12 cellular contexts compared by ENCODE assay signal in the genomic region with DNA sequence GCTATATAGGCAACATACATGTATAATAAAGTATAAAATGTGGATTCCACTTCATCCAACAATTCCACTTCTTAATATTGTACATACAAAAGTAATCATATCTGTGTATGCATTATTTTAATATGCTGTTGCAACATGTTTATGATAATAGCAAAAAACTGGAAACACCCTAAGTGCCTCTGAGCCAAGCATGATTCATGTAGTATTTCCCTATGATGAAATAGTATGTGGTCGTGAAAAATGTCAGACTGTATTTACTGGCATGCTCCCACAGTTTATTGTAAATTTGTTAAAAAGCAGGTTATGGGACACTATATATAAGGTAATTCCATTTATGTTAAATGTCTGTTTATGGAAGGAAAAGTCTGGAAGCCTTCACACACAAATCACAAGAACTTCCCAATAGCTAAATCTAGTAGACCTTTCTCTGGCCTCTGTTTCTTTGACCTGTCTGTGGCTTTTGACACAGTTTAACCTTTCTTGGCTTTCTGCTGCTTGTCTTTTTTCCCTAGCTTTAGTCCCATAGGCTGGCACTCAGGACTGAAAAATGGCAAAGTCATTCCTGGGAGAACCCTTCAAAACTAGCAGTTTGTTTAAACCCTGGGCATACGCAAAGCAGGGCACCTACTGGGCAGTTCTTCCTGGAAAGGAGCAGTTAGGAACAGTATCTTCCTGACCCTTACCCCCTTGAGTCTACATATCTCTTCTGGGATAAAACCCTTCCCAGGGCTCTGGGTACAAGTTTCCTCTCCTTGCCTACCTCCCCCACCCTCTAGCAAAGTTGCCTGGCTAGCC.
DNase-seq lines count a peak whose midpoint lies in the region; ATAC-seq and TF ChIP-seq lines count a peak whose summit lies in the region.
"Had no signal": no experiment of that assay in that cellular context is flagged by ENCODE, and none has a peak within 500 bp of the region (broad histone marks: within the 10 kb centered on the region; RNA-seq: fewer than 3 reads in every experiment).

No MANE protein-coding gene starts in this region.

- intact Hi-C loops in left colon (cut with DNase I, micrococcal nuclease) (no loop called here), OCI-LY7 (cut with micrococcal nuclease; ENCODE audit: unreplicated experiment) (no loop called here)

- no peak overlapping the region for H3K4me2 ChIP-seq in OCI-LY7 (ENCODE audit: low read length)

- H3K27ac ChIP-seq in ACC112 (ENCODE audit: low read depth, low read length) (peak overlapping the region; percentile 74), OCI-LY7 (ENCODE audit: low read depth, low read length, poor library complexity, severe bottlenecking) (no peak overlapping the region)
- H3K27ac ChIP-seq: VCaP had no signal

- BruUV-seq in OCI-LY7 (replicated peaks; lab: Mats Ljungman, UMichigan) = no TSS peak

- no peaks in the 10 kb centered on the region for H3K36me3 Mint-ChIP-seq in mesothelial cell of epicardium

- H3K27me3 Mint-ChIP-seq in mesothelial cell of epicardium (ENCODE audit: low read depth) = no peaks in the 10 kb centered on the region
- H3K27me3 Mint-ChIP-seq: activated naive CD8-positive, alpha-beta T cell treated with anti-CD3 and anti-CD28 coated beads, Interleukin-2, amount 10 ng/mL, durations not matched to agents 7 days and 5 days had no signal

- H3K4me1 Mint-ChIP-seq in mesothelial cell of epicardium = peaks cover 9% of the 10 kb centered on the region

- H3K79me2 ChIP-seq in ACC112 (ENCODE audit: control insufficient read depth, insufficient read depth, low read length, unreplicated experiment) = no peaks in the 10 kb centered on the region
- H3K79me2 ChIP-seq in OCI-LY7 (ENCODE audit: insufficient read depth, low read depth, low read length) = no peaks in the 10 kb centered on the region

- H3K9me3 ChIP-seq in OCI-LY7 (ENCODE audit: low read length) = no peaks in the 10 kb centered on the region

- POLR2A ChIA-PET in OCI-LY7 (lab: Charles Lee) = no interaction called here

- no peak overlapping the region for H3K4me3 ChIP-seq in ACC112 (ENCODE audit: low read depth, low read length)
- H3K4me3 ChIP-seq in cardiac fibroblast (replicated peaks in 1 of 2; ENCODE audit: low read depth in 2 of 2, low read length in 2 of 2) = no peak overlapping the region
- no peak overlapping the region for H3K4me3 ChIP-seq in OCI-LY7 (ENCODE audit: low read depth, low read length, poor library complexity, severe bottlenecking)

- H3K9me2 ChIP-seq in OCI-LY7 (ENCODE audit: insufficient read depth, low read length) = no peaks in the 10 kb centered on the region

- H3K36me3 ChIP-seq in ACC112 (ENCODE audit: insufficient read depth, low read length) (0 out of 2 replicates have a peak, but pooled peaks cover 2% of the 10 kb centered on the region), OCI-LY7 (ENCODE audit: insufficient read depth, low read length) (no peaks in the 10 kb centered on the region)

- ATAC-seq in left colon = peak; percentile 54
- no peak for ATAC-seq in activated CD4-positive, CD25-positive, alpha-beta regulatory T cell treated with anti-CD3 and anti-CD28 coated beads, Interleukin-2, amount 50 U/mL, for 24 hours

- H3K9me3 Mint-ChIP-seq in mesothelial cell of epicardium = no peaks in the 10 kb centered on the region
- H3K9me3 Mint-ChIP-seq: activated naive CD8-positive, alpha-beta T cell treated with anti-CD3 and anti-CD28 coated beads, Interleukin-2, amount 10 ng/mL, durations not matched to agents 7 days and 5 days had no signal

- H3K4me1 ChIP-seq in ACC112 (ENCODE audit: control insufficient read depth, insufficient read depth, low read length, unreplicated experiment) (peaks cover 35% of the 10 kb centered on the region), OCI-LY7 (ENCODE audit: insufficient read depth, low read length, poor library complexity, severe bottlenecking) (no peaks in the 10 kb centered on the region)

- H3K27ac Mint-ChIP-seq in mesothelial cell of epicardium = no peak overlapping the region
- H3K27ac Mint-ChIP-seq: activated naive CD8-positive, alpha-beta T cell treated with anti-CD3 and anti-CD28 coated beads, Interleukin-2, amount 10 ng/mL, durations not matched to agents 7 days and 5 days had no signal

- H2AFZ ChIP-seq in ACC112 (ENCODE audit: low read length, unreplicated experiment) (no peak overlapping the region), OCI-LY7 (ENCODE audit: low read length) (no peak overlapping the region)

- H3K4me3 Mint-ChIP-seq in mesothelial cell of epicardium = no peak overlapping the region
- H3K4me3 Mint-ChIP-seq: activated naive CD8-positive, alpha-beta T cell treated with anti-CD3 and anti-CD28 coated beads, Interleukin-2, amount 10 ng/mL, durations not matched to agents 7 days and 5 days had no signal

- CTCF ChIA-PET in OCI-LY7 (lab: Charles Lee; ENCODE audit: unreplicated experiment) = interaction anchor here (0.6 kb wide), 1 partner anchor 53 kb away, joined by 7 read pairs; no protein-coding TSS in a partner anchor

- DNase-seq in LoVo (ENCODE audit: low spot score) = peak; percentile 32
- DNase-seq in cardiac fibroblast (ENCODE audit: low read depth in 2 of 2) = peak; percentile 77 to 90
- DNase-seq in left colon = no peak
- no peak for DNase-seq in mesothelial cell of epicardium (ENCODE audit: low spot score in 2 of 2, unreplicated experiment in 2 of 2)
- no peak for DNase-seq in ureter (ENCODE audit: low spot score)
- DNase-seq in OCI-LY7 (ENCODE audit: low spot score) = no peak
- DNase-seq: activated naive CD8-positive, alpha-beta T cell treated with anti-CD3 and anti-CD28 coated beads, Interleukin-2, amount 10 ng/mL, durations not matched to agents 7 days and 5 days; NCI-H82; stimulated activated CD4-positive, alpha-beta T cell treated with anti-CD3 and anti-CD28 coated beads, Interleukin-12 subunit alpha, Interleukin-12 subunit beta, amount 100 ng/mL, for 4 hours had no signal

- H4K20me1 ChIP-seq in OCI-LY7 (ENCODE audit: insufficient read depth, low read length) = no peaks in the 10 kb centered on the region

- TF ChIP-seq CTCF in cardiac fibroblast (IDR thresholded peaks at IDR 0.05; ENCODE audit: low read depth, low read length) (no peak), mesothelial cell of epicardium (IDR thresholded peaks at IDR 0.05; ENCODE audit: unreplicated experiment) (no peak), OCI-LY7 (conservative IDR thresholded peaks at IDR 0.05; ENCODE audit: low read length) (no peak)

- H3K27me3 ChIP-seq in ACC112 (ENCODE audit: insufficient read depth, low read length) = no peaks in the 10 kb centered on the region

Comparison
In these comparisons a context has a peak if more than half of its experiments do, and no peak if none do; other contexts are left out.
1. DNase-seq: peak in LoVo (single experiment) and cardiac fibroblast (2 of 2); none in left colon (0 of 2), mesothelial cell of epicardium (0 of 2), ureter (single experiment) and OCI-LY7 (single experiment).